ENCODE assay signal across 14 cellular contexts in genomic region chr22:28410050-28410816, GRCh38.
DNase-seq lines count a peak whose midpoint lies in the region; ATAC-seq and TF ChIP-seq lines count a peak whose summit lies in the region.
"Had no signal": no experiment of that assay in that cellular context is flagged by ENCODE, and none has a peak within 500 bp of the region (broad histone marks: within the 10 kb centered on the region; RNA-seq: fewer than 3 reads in every experiment).

No MANE protein-coding gene starts in this region.

- H3K4ac ChIP-seq in mesendoderm (ENCODE audit: low read depth, low read length) = no peak overlapping the region

- no peak overlapping the region for H4K5ac ChIP-seq in mesendoderm (ENCODE audit: low read length)

- TF ChIP-seq CTCF in chondrocyte (IDR thresholded peaks at IDR 0.05) = no peak
- TF ChIP-seq CTCF in coronary artery (IDR thresholded peaks at IDR 0.05) = no peak
- no peak for TF ChIP-seq CTCF in mucosa of descending colon (IDR thresholded peaks at IDR 0.05)

- peak overlapping the region; percentile 41 for H3K27ac Mint-ChIP-seq in chondrocyte (ENCODE audit: unreplicated experiment)

- H2AK5ac ChIP-seq in mesendoderm (ENCODE audit: low read length) = no peak overlapping the region

- H2BK15ac ChIP-seq in mesendoderm (replicated peaks; ENCODE audit: low read depth) = no peak overlapping the region

- no peak overlapping the region for H3K23ac ChIP-seq in mesendoderm (ENCODE audit: low read length)

- no peak for ATAC-seq in esophagus mucosa
- ATAC-seq in GM19351 (IDR thresholded peaks at IDR 0.05; ENCODE audit: unreplicated experiment) = no peak
- ATAC-seq in mucosa of descending colon = no peak

- no peaks in the 10 kb centered on the region for H3K27me3 Mint-ChIP-seq in chondrocyte (ENCODE audit: low read depth)

- H3K36me3 Mint-ChIP-seq in chondrocyte (ENCODE audit: low read depth) = no peaks in the 10 kb centered on the region

- no CpG with 5 or more reads among the region's 3 CpGs for WGBS in mesendoderm (ENCODE audit: extremely low coverage, insufficient coverage, low lambda C conversion rate)

- no peaks in the 10 kb centered on the region for H3K9me3 ChIP-seq in mucosa of descending colon

- H2BK120ac ChIP-seq in mesendoderm (ENCODE audit: low read depth, low read length) = no peak overlapping the region

- H3K4me2 ChIP-seq in mesendoderm (ENCODE audit: low read length) = no peak overlapping the region

- no peak overlapping the region for H3K4me3 Mint-ChIP-seq in chondrocyte (ENCODE audit: unreplicated experiment)

- no peaks in the 10 kb centered on the region for H3K79me2 ChIP-seq in mesendoderm (ENCODE audit: control insufficient read depth, insufficient read depth, low read length)

- H3K36me3 ChIP-seq in mesendoderm (ENCODE audit: control insufficient read depth, insufficient read depth, low read length) = no peaks in the 10 kb centered on the region
- no peaks in the 10 kb centered on the region for H3K36me3 ChIP-seq in mucosa of descending colon (ENCODE audit: low read depth)
- H3K36me3 ChIP-seq: BLaER1 treated with 17β-estradiol and CSF1 and Interleukin-3, amounts not matched to agents 10 nM and 100 nM had no signal

- H3K4me3 ChIP-seq in mesendoderm (ENCODE audit: low read length) (no peak overlapping the region), coronary artery (no peak overlapping the region), mucosa of descending colon (no peak overlapping the region)
- H3K4me3 ChIP-seq: BLaER1 treated with 17β-estradiol and CSF1 and Interleukin-3, amounts not matched to agents 10 nM and 100 nM had no signal

- no peak overlapping the region for H3K18ac ChIP-seq in mesendoderm (ENCODE audit: low read length)

- no peak overlapping the region for H4K8ac ChIP-seq in mesendoderm (ENCODE audit: low read depth, low read length)

- DNase-seq in COLO829 (ENCODE audit: low spot score) (peak; percentile 70), MV-4-11 (lab: John Stamatoyannopoulos, UW) (peak; percentile 16), chondrocyte (ENCODE audit: low spot score) (no peak), mesendoderm (peak; percentile 84), coronary artery (ENCODE audit: low spot score) (no peak), mucosa of descending colon (no peak)
- DNase-seq: activated T-cell treated with anti-CD3 and anti-CD28 coated beads, Interleukin-2, amount 50 U/mL, for 1 hour; GF-D8; NCI-H1417 treated with DMSO at 0.1 percent for 48 hours; NCI-H526 treated with DMSO at 0.1 percent for 48 hours; SHP77 treated with DMSO at 0.1 percent for 48 hours had no signal

- H3K9ac ChIP-seq in mesendoderm (ENCODE audit: low read length) = no peak overlapping the region
- H3K9ac ChIP-seq: BLaER1 treated with 17β-estradiol and CSF1 and Interleukin-3, amounts not matched to agents 10 nM and 100 nM had no signal

- no peaks in the 10 kb centered on the region for H3K9me3 Mint-ChIP-seq in chondrocyte (ENCODE audit: low read depth)

- intact Hi-C loops in mucosa of descending colon (cut with DNase I, micrococcal nuclease) = no loop called here

- no peaks in the 10 kb centered on the region for H3K4me1 ChIP-seq in mesendoderm (ENCODE audit: control insufficient read depth, low read depth, low read length)
- H3K4me1 ChIP-seq in mucosa of descending colon (ENCODE audit: low read depth) = no peaks in the 10 kb centered on the region

- no peak overlapping the region for H3K27ac ChIP-seq in mesendoderm (ENCODE audit: low read depth, low read length)
- H3K27ac ChIP-seq in coronary artery = no peak overlapping the region
- H3K27ac ChIP-seq: BLaER1 treated with 17β-estradiol and CSF1 and Interleukin-3, amounts not matched to agents 10 nM and 100 nM had no signal

- no peak overlapping the region for H2BK5ac ChIP-seq in mesendoderm (ENCODE audit: low read length)

- H3K56ac ChIP-seq in mesendoderm (ENCODE audit: low read length) = no peak overlapping the region

- H3K27me3 ChIP-seq in mesendoderm (ENCODE audit: insufficient read depth, low read length, poor library complexity) = no peaks in the 10 kb centered on the region
- H3K27me3 ChIP-seq: BLaER1 treated with 17β-estradiol and CSF1 and Interleukin-3, amounts not matched to agents 10 nM and 100 nM had no signal

- peaks cover 40% of the 10 kb centered on the region for H3K4me1 Mint-ChIP-seq in chondrocyte (ENCODE audit: low read depth)

- H3K79me1 ChIP-seq in mesendoderm (ENCODE audit: low read length) = no peaks in the 10 kb centered on the region

Comparison
In these comparisons a context has a peak if more than half of its experiments do, and no peak if none do; other contexts are left out.
1. DNase-seq: peak in COLO829 (single experiment), MV-4-11 (single experiment) and mesendoderm (single experiment); none in chondrocyte (single experiment), coronary artery (single experiment) and mucosa of descending colon (0 of 3).